In genomic region chr1:1299686-1300351, GRCh38 we compare ENCODE assay signal across 9 cellular contexts. TPM values are rescaled to one million over a fixed set of nuclear protein-coding genes. Genes with fewer than 3 reads are reported as not detected.
DNase-seq lines count a peak whose midpoint lies in the region; ATAC-seq and TF ChIP-seq lines count a peak whose summit lies in the region.
"Had no signal": no experiment of that assay in that cellular context is flagged by ENCODE, and none has a peak within 500 bp of the region (broad histone marks: within the 10 kb centered on the region; RNA-seq: fewer than 3 reads in every experiment).

No MANE protein-coding gene starts in this region.

- no peak overlapping the region for H3K4me3 ChIP-seq in astrocyte of the cerebellum (ENCODE audit: low read depth, low read length)
- H3K4me3 ChIP-seq in naive thymus-derived CD4-positive, alpha-beta T cell (ENCODE audit: low read length) = no peak overlapping the region

- no peak overlapping the region for H3K27ac ChIP-seq in naive thymus-derived CD4-positive, alpha-beta T cell (ENCODE audit: low read depth, low read length)

- no peaks in the 10 kb centered on the region for H3K27me3 ChIP-seq in naive thymus-derived CD4-positive, alpha-beta T cell (ENCODE audit: control insufficient read depth in 2 of 2, insufficient read depth in 2 of 2, low read length in 2 of 2)

- peak; percentile 57 for DNase-seq in DMS53 (lab: John Stamatoyannopoulos, UW)
- no peak for DNase-seq in DMS53 treated with DMSO at 0.1 percent for 48 hours (lab: John Stamatoyannopoulos, UW; ENCODE audit: unreplicated experiment)
- DNase-seq in HFFc6 = no peak
- DNase-seq in astrocyte of the cerebellum (ENCODE audit: low read depth) = no peak
- peak in 3 of 9 donors; percentile 29 to 37 (median 33) for DNase-seq in naive thymus-derived CD4-positive, alpha-beta T cell
- no peak for DNase-seq in HEK293T (ENCODE audit: extremely low spot score)
- no peak for DNase-seq in pons (ENCODE audit: low spot score)
- DNase-seq in Right ventricle myocardium superior = no peak

- H3K4me1 Mint-ChIP-seq in HFFc6 (ENCODE audit: low read depth) = peaks cover 5% of the 10 kb centered on the region
- peaks cover 0 to 5% (median 0%) of the 10 kb centered on the region in 7 donors for H3K4me1 Mint-ChIP-seq in naive thymus-derived CD4-positive, alpha-beta T cell

- H3K4me1 ChIP-seq in naive thymus-derived CD4-positive, alpha-beta T cell (ENCODE audit: control insufficient read depth in 2 of 2, insufficient read depth in 2 of 2, low read length in 2 of 2) = peaks cover 4 to 5% of the 10 kb centered on the region in 2 donors

- H3K27me3 Mint-ChIP-seq in HFFc6 (ENCODE audit: insufficient read depth) = peaks cover 2% of the 10 kb centered on the region; the same call in 1 of the 2 replicates
- no peaks in the 10 kb centered on the region for H3K27me3 Mint-ChIP-seq in naive thymus-derived CD4-positive, alpha-beta T cell
- H3K27me3 Mint-ChIP-seq: dendritic cell treated with granulocyte-macrophage colony-stimulating factor and Interleukin-4, amounts not matched to agents 40 ng/mL and 50 ng/mL, for 4 days had no signal

- peaks cover 0 to 11% (median 0%) of the 10 kb centered on the region in 3 experiments for H3K36me3 ChIP-seq in naive thymus-derived CD4-positive, alpha-beta T cell (ENCODE audit: control insufficient read depth in 2 of 3, insufficient read depth in 3 of 3, low read length in 3 of 3)

- POLR2A ChIA-PET in naive thymus-derived CD4-positive, alpha-beta T cell (lab: Charles Lee) = interaction anchor here (1.0 kb wide), 1 partner anchor 11 kb away, joined by 3 read pairs; no protein-coding TSS in a partner anchor
- POLR2A ChIA-PET in HEK293T (lab: Yijun Ruan, JAX) = interaction anchor here (1.2 kb wide), 1 partner anchor 10 kb away, joined by 3 read pairs; no protein-coding TSS in a partner anchor

- peak; percentile 59 for ATAC-seq in naive thymus-derived CD4-positive, alpha-beta T cell
- ATAC-seq in Right ventricle myocardium superior (ENCODE audit: poor library complexity) = no peak

- no peaks in the 10 kb centered on the region for H3K9me3 Mint-ChIP-seq in HFFc6
- no peaks in the 10 kb centered on the region for H3K9me3 Mint-ChIP-seq in naive thymus-derived CD4-positive, alpha-beta T cell
- H3K9me3 Mint-ChIP-seq: dendritic cell treated with granulocyte-macrophage colony-stimulating factor and Interleukin-4, amounts not matched to agents 40 ng/mL and 50 ng/mL, for 4 days had no signal

- no peaks in the 10 kb centered on the region for H3K9me3 ChIP-seq in naive thymus-derived CD4-positive, alpha-beta T cell (ENCODE audit: control insufficient read depth in 2 of 3, low read length in 3 of 3)

- intact Hi-C loops in naive thymus-derived CD4-positive, alpha-beta T cell (cut with micrococcal nuclease) = loop anchor here in 1 of 2 donors (10.0 kb wide), 1 partner anchor 285 kb away; the partner anchor contains the start of gene ISG15
- intact Hi-C loops in Right ventricle myocardium superior (cut with DNase I) = no loop called here

- TF ChIP-seq CTCF in HFFc6 (IDR thresholded peaks at IDR 0.05) (peak; percentile 68), astrocyte of the cerebellum (IDR thresholded peaks at IDR 0.05; ENCODE audit: low read depth, low read length, missing control alignments) (peak; percentile 49)

- CTCF ChIA-PET in naive thymus-derived CD4-positive, alpha-beta T cell (lab: Charles Lee) = interaction anchor here (0.8 kb wide), 1 partner anchor 8 kb away, joined by 3 read pairs; no protein-coding TSS in a partner anchor
- CTCF ChIA-PET in HEK293T (lab: Yijun Ruan, JAX) = interaction anchor here (0.6 to 1.0 kb wide), 4 partner anchors 8 to 212 kb away, joined by 3 to 5 read pairs (median 4); no protein-coding TSS in a partner anchor

- no peaks in the 10 kb centered on the region for H3K36me3 Mint-ChIP-seq in HFFc6 (ENCODE audit: low read depth)
- no peaks in the 10 kb centered on the region for H3K36me3 Mint-ChIP-seq in naive thymus-derived CD4-positive, alpha-beta T cell

- H3K27ac Mint-ChIP-seq in HFFc6 = no peak overlapping the region
- no peak overlapping the region for H3K27ac Mint-ChIP-seq in naive thymus-derived CD4-positive, alpha-beta T cell
- H3K27ac Mint-ChIP-seq: dendritic cell treated with granulocyte-macrophage colony-stimulating factor and Interleukin-4, amounts not matched to agents 40 ng/mL and 50 ng/mL, for 4 days had no signal

- in situ Hi-C loops in astrocyte of the cerebellum (cut with HindIII; ENCODE audit: low sequenced_read_pairs) = loop anchor here (25.0 kb wide), 1 partner anchor 163 kb away; no protein-coding TSS in a partner anchor

- no peak overlapping the region for H3K4me3 Mint-ChIP-seq in HFFc6
- no peak overlapping the region for H3K4me3 Mint-ChIP-seq in naive thymus-derived CD4-positive, alpha-beta T cell
- H3K4me3 Mint-ChIP-seq: dendritic cell treated with granulocyte-macrophage colony-stimulating factor and Interleukin-4, amounts not matched to agents 40 ng/mL and 50 ng/mL, for 4 days had no signal

TF ChIP-seq in HEK293T, 16 proteins besides CTCF, POLR2A, EP300 and RAD21:
- no peak for TF ChIP-seq L3MBTL2 (conservative IDR thresholded peaks at IDR 0.05)
- TF ChIP-seq SUZ12 (IDR thresholded peaks at IDR 0.05) = no peak
- no peak for TF ChIP-seq NFRKB (IDR thresholded peaks at IDR 0.05)
- TF ChIP-seq ELF4 (IDR thresholded peaks at IDR 0.05) = no peak
- no peak for TF ChIP-seq FOXM1 (IDR thresholded peaks at IDR 0.05; ENCODE audit: borderline replicate concordance)
- no peak for TF ChIP-seq LEF1 (IDR thresholded peaks at IDR 0.05; ENCODE audit: borderline replicate concordance)
- no peak for TF ChIP-seq TARDBP (IDR thresholded peaks at IDR 0.05)
- no peak for TF ChIP-seq FOXA1 (IDR thresholded peaks at IDR 0.05)
- no peak for TF ChIP-seq FOXK2 (IDR thresholded peaks at IDR 0.05)
- TF ChIP-seq BHLHE40 (IDR thresholded peaks at IDR 0.05; ENCODE audit: borderline replicate concordance) = no peak
- TF ChIP-seq ZNF384 (IDR thresholded peaks at IDR 0.05) = no peak
- TF ChIP-seq ARNT (IDR thresholded peaks at IDR 0.05) = no peak
TF ChIP-seq in HEK293T: peak in this region for 0.

RNA-seq across cellular contexts. Expression of gene ACAP3, which starts 7.9 kb away (rescaled TPM):
- total RNA-seq in HFFc6 (2021; fragmentation: NEBNext Ultra II Directional; extraction: Animal tissue kit (Norgen Biotek cat#: 25700)) = 10 to 100 TPM; 39.4 to 50.8 (median 42.6) TPM
- 10 to 100 TPM; 51.5 to 70.8 (median 58.2) TPM for total RNA-seq in naive thymus-derived CD4-positive, alpha-beta T cell
- polyA plus RNA-seq in naive thymus-derived CD4-positive, alpha-beta T cell = 1 to 10 TPM; 3.2 to 5.9 TPM
- 56.3 TPM for total RNA-seq in Right ventricle myocardium superior

RNA-seq across cellular contexts. Expression of gene PUSL1, which starts 8.6 kb away (rescaled TPM):
- 10 to 100 TPM; 23.5 to 28.7 (median 25.6) TPM for total RNA-seq in HFFc6 (2021; fragmentation: NEBNext Ultra II Directional; extraction: Animal tissue kit (Norgen Biotek cat#: 25700))
- 10 to 100 TPM; 17.7 to 25.4 (median 19.4) TPM for total RNA-seq in naive thymus-derived CD4-positive, alpha-beta T cell
- polyA plus RNA-seq in naive thymus-derived CD4-positive, alpha-beta T cell = 10 to 100 TPM; 16.2 to 26.1 TPM
- total RNA-seq in Right ventricle myocardium superior = 10.6 TPM

RNA-seq across cellular contexts. Expression of gene SCNN1D, which starts 19.6 kb away (rescaled TPM):
- 1 to 10 TPM; 1.4 to 3.0 (median 2.0) TPM for total RNA-seq in HFFc6 (2021; fragmentation: NEBNext Ultra II Directional; extraction: Animal tissue kit (Norgen Biotek cat#: 25700))
- total RNA-seq in naive thymus-derived CD4-positive, alpha-beta T cell = 10 to 100 TPM in 3 of 5 experiments, 1 to 10 TPM in 2; 4.2 to 15.8 (median 10.1) TPM
- not detected for polyA plus RNA-seq in naive thymus-derived CD4-positive, alpha-beta T cell
- 2.6 TPM for total RNA-seq in Right ventricle myocardium superior

RNA-seq across cellular contexts. Expression of gene INTS11, which starts 24.6 kb away (rescaled TPM):
- total RNA-seq in HFFc6 (2021; fragmentation: NEBNext Ultra II Directional; extraction: Animal tissue kit (Norgen Biotek cat#: 25700)) = 10 to 100 TPM; 65.6 to 78.3 (median 69.8) TPM
- 100 to 1,000 TPM; 126 to 187 (median 161) TPM for total RNA-seq in naive thymus-derived CD4-positive, alpha-beta T cell
- 10 to 100 TPM; 62.8 to 74.0 TPM for polyA plus RNA-seq in naive thymus-derived CD4-positive, alpha-beta T cell
- total RNA-seq in Right ventricle myocardium superior = 70.9 TPM

RNA-seq across cellular contexts. Expression of gene CPTP, which starts 24.8 kb away (rescaled TPM):
- 10 to 100 TPM; 24.6 to 31.5 (median 26.6) TPM for total RNA-seq in HFFc6 (2021; fragmentation: NEBNext Ultra II Directional; extraction: Animal tissue kit (Norgen Biotek cat#: 25700))
- total RNA-seq in naive thymus-derived CD4-positive, alpha-beta T cell = 10 to 100 TPM; 11.5 to 29.3 (median 19.1) TPM
- 10 to 100 TPM; 17.7 to 26.5 TPM for polyA plus RNA-seq in naive thymus-derived CD4-positive, alpha-beta T cell
- 113 TPM for total RNA-seq in Right ventricle myocardium superior
